Comparison of ENCODE assay signal across 38 cellular contexts in genomic region chr2:45647986-45648520, GRCh38. TPM values are rescaled to one million over a fixed set of nuclear protein-coding genes. Genes with fewer than 3 reads are reported as not detected.
DNase-seq lines count a peak whose midpoint lies in the region; ATAC-seq, FAIRE-seq and TF ChIP-seq lines count a peak whose summit lies in the region.
"Had no signal": no experiment of that assay in that cellular context is flagged by ENCODE, and none has a peak within 500 bp of the region (broad histone marks: within the 10 kb centered on the region; RNA-seq: fewer than 3 reads in every experiment).

No MANE protein-coding gene starts in this region.

- H4K8ac ChIP-seq in mesenchymal stem cell (ENCODE audit: low read length) = no peak overlapping the region

- peaks cover 0 to 25% of the 10 kb centered on the region in 2 experiments; a peak in 3 of 5 replicates for H3K27me3 ChIP-seq in HepG2 (ENCODE audit: control insufficient read depth in 1 of 2, insufficient read depth in 2 of 2, low read length in 2 of 2)
- H3K27me3 ChIP-seq in right lobe of liver = no peaks in the 10 kb centered on the region
- H3K27me3 ChIP-seq in mesenchymal stem cell (ENCODE audit: control insufficient read depth in 1 of 2, insufficient read depth in 1 of 2, low read length in 2 of 2) = peaks cover 2 to 3% of the 10 kb centered on the region in 2 experiments
- H3K27me3 ChIP-seq: ovary, suprapubic skin had no signal

- no peak overlapping the region for H3K14ac ChIP-seq in mesenchymal stem cell (ENCODE audit: low read length in 2 of 2)

- H2BK5ac ChIP-seq in mesenchymal stem cell (ENCODE audit: low read depth, low read length, poor library complexity, severe bottlenecking) = no peak overlapping the region

- H3K36me3 Mint-ChIP-seq in central memory CD8-positive, alpha-beta T cell (ENCODE audit: insufficient read depth) = peaks cover 19% of the 10 kb centered on the region
- H3K36me3 Mint-ChIP-seq in type B pancreatic cell = no peaks in the 10 kb centered on the region
- H3K36me3 Mint-ChIP-seq in activated T-cell treated with anti-CD3 and anti-CD28 coated beads, Interleukin-2, amount 50 U/mL, for 24 hours (ENCODE audit: low read depth) = peaks cover 14% of the 10 kb centered on the region
- H3K36me3 Mint-ChIP-seq: activated naive CD8-positive, alpha-beta T cell had no signal

- H2AFZ ChIP-seq in HepG2 (ENCODE audit: low read length) (no peak overlapping the region), mesenchymal stem cell (ENCODE audit: low read depth, low read length) (no peak overlapping the region)

- DNase-seq in HepG2 (ENCODE audit: low spot score) (no peak), right lobe of liver (no peak), mesenchymal stem cell (peak; percentile 8), type B pancreatic cell (ENCODE audit: extremely low spot score, unreplicated experiment) (no peak), LoVo (ENCODE audit: low spot score) (no peak), DMS53 (lab: John Stamatoyannopoulos, UW) (no peak)
- no peak for DNase-seq in central memory CD8-positive, alpha-beta T cell (ENCODE audit: low spot score in 2 of 2)
- DNase-seq in activated T-cell treated with anti-CD3 and anti-CD28 coated beads, Interleukin-2, amount 50 U/mL, for 24 hours = no peak
- DNase-seq: 8988T; activated CD4-positive, alpha-beta T cell treated with anti-CD3 and anti-CD28 coated beads, Interleukin-2, amount 10 ng/mL, durations not matched to agents 24 days and 14 days; activated CD8-positive, alpha-beta memory T cell treated with anti-CD3 and anti-CD28 coated beads for 24 hours; activated effector memory CD4-positive, alpha-beta T cell treated with anti-CD3 and anti-CD28 coated beads, Interleukin-2, amount 50 U/mL, for 16 hours; aorta; CD8-positive, alpha-beta T cell; DMS 273 treated with DMSO at 0.1 percent for 48 hours; effector memory CD4-positive, alpha-beta T cell; EL; foreskin melanocyte; heart right ventricle; Kasumi-1; midbrain; NCI-H146; NCI-H226; NCI-H748 treated with DMSO at 0.1 percent for 48 hours; nephron progenitor cell; ovary; SIG-M5; stimulated activated naive CD4-positive, alpha-beta T cell; T-helper 9 cell had no signal

- H3K79me1 ChIP-seq in mesenchymal stem cell (replicated peaks; ENCODE audit: low read length, poor library complexity, severe bottlenecking) = peaks cover 10% of the 10 kb centered on the region

- in situ Hi-C loops in HepG2 (cut with HindIII; ENCODE audit: extremely low pct_ligation_motif_present, low pct_unique_long_range_greater_than_20kb) = loop anchor here (5.0 kb wide), 2 partner anchors 129 to 289 kb away; no protein-coding TSS in a partner anchor

- H4K20me1 ChIP-seq in HepG2 (ENCODE audit: insufficient read depth, low read length) = no peaks in the 10 kb centered on the region

- TF ChIP-seq CTCF in HepG2 (CRISPR knock-in tag; IDR thresholded peaks at IDR 0.05) = no peak
- TF ChIP-seq CTCF in right lobe of liver (IDR thresholded peaks at IDR 0.05) = no peak
- TF ChIP-seq CTCF in type B pancreatic cell (conservative IDR thresholded peaks at IDR 0.05) = no peak

- H3K4me1 Mint-ChIP-seq in central memory CD8-positive, alpha-beta T cell = peaks cover 26% of the 10 kb centered on the region
- H3K4me1 Mint-ChIP-seq in type B pancreatic cell (ENCODE audit: unreplicated experiment) = peaks cover 19% of the 10 kb centered on the region
- H3K4me1 Mint-ChIP-seq in activated T-cell treated with anti-CD3 and anti-CD28 coated beads, Interleukin-2, amount 50 U/mL, for 24 hours (ENCODE audit: low read depth) = peaks cover 30% of the 10 kb centered on the region

- intact Hi-C loops in HepG2 (cut with micrococcal nuclease; ENCODE audit: unreplicated experiment) = loop anchor here (1.0 kb wide), 1 partner anchor 130 kb away; no protein-coding TSS in a partner anchor
- intact Hi-C loops in right lobe of liver (cut with DNase I) = loop anchor here in 1 of 2 donors (10.0 kb wide), 1 partner anchor 127 kb away; no protein-coding TSS in a partner anchor

- H2BK120ac ChIP-seq in mesenchymal stem cell (ENCODE audit: low read depth, low read length) = no peak overlapping the region

- H3K4me3 Mint-ChIP-seq in central memory CD8-positive, alpha-beta T cell = no peak overlapping the region
- H3K4me3 Mint-ChIP-seq in type B pancreatic cell = peak overlapping the region; percentile 68
- H3K4me3 Mint-ChIP-seq in activated T-cell treated with anti-CD3 and anti-CD28 coated beads, Interleukin-2, amount 50 U/mL, for 24 hours = no peak overlapping the region
- H3K4me3 Mint-ChIP-seq: activated CD4-positive, alpha-beta T cell treated with anti-CD3 and anti-CD28 coated beads, Interleukin-2, amount 10 ng/mL, durations not matched to agents 24 days and 14 days; activated naive CD8-positive, alpha-beta T cell; CD8-positive, alpha-beta T cell; nephron progenitor cell had no signal

- TF ChIP-seq RAD21 in HepG2 (CRISPR knock-in tag; IDR thresholded peaks at IDR 0.05) = no peak

- no peak overlapping the region for H2BK15ac ChIP-seq in mesenchymal stem cell (ENCODE audit: low read depth, poor library complexity, severe bottlenecking)

- no peak overlapping the region for H3K18ac ChIP-seq in mesenchymal stem cell (ENCODE audit: low read depth in 1 of 2, low read length in 2 of 2)

- H3K23ac ChIP-seq in mesenchymal stem cell (ENCODE audit: low read length in 2 of 2) = no peak overlapping the region

- BruUV-seq in HepG2 (replicated peaks; lab: Mats Ljungman, UMichigan) = no TSS peak

- no peak overlapping the region for H3K4me2 ChIP-seq in HepG2 (ENCODE audit: low read depth, low read length)
- no peak overlapping the region for H3K4me2 ChIP-seq in mesenchymal stem cell (ENCODE audit: low read length, poor library complexity, severe bottlenecking)

- H3K27ac Mint-ChIP-seq in central memory CD8-positive, alpha-beta T cell (ENCODE audit: low read depth) = peak overlapping the region; percentile 52
- no peak overlapping the region for H3K27ac Mint-ChIP-seq in type B pancreatic cell
- H3K27ac Mint-ChIP-seq in activated T-cell treated with anti-CD3 and anti-CD28 coated beads, Interleukin-2, amount 50 U/mL, for 24 hours = no peak overlapping the region
- H3K27ac Mint-ChIP-seq: activated CD4-positive, alpha-beta T cell treated with anti-CD3 and anti-CD28 coated beads, Interleukin-2, amount 10 ng/mL, durations not matched to agents 24 days and 14 days; CD8-positive, alpha-beta T cell; nephron progenitor cell had no signal

- H4K91ac ChIP-seq in mesenchymal stem cell (ENCODE audit: low read length) = no peak overlapping the region

- H3K4me1 ChIP-seq in HepG2 (ENCODE audit: insufficient read depth, low read length) (peaks cover 39% of the 10 kb centered on the region), right lobe of liver (peaks cover 0 to 26% (median 5%) of the 10 kb centered on the region in 4 donors), mesenchymal stem cell (ENCODE audit: control insufficient read depth, insufficient read depth, low read depth, low read length) (peaks cover 18% of the 10 kb centered on the region)

- no peak overlapping the region for H2AK5ac ChIP-seq in mesenchymal stem cell (ENCODE audit: low read length, severe bottlenecking)

- TF ChIP-seq POLR2A in HepG2 (IDR thresholded peaks at IDR 0.05; ENCODE audit: insufficient read depth in 1 of 2, low read depth in 2 of 2, low read length in 2 of 2) (no peak), right lobe of liver (IDR thresholded peaks at IDR 0.05) (no peak)

- CTCF ChIA-PET in HepG2 (lab: Yijun Ruan, JAX; ENCODE audit: low intra/inter-chr PET ratio, low total read pairs) = no interaction called here

- H3K36me3 ChIP-seq in HepG2 (replicated peaks in 1 of 2; ENCODE audit: control insufficient read depth in 1 of 2, insufficient read depth in 2 of 2, low read length in 2 of 2) = no peaks in the 10 kb centered on the region
- H3K36me3 ChIP-seq in right lobe of liver = no peaks in the 10 kb centered on the region
- no peaks in the 10 kb centered on the region for H3K36me3 ChIP-seq in mesenchymal stem cell (ENCODE audit: control insufficient read depth in 1 of 2, insufficient read depth in 2 of 2, low read depth in 1 of 2, low read length in 2 of 2)
- H3K36me3 ChIP-seq: cardiac muscle cell, HAP-1, heart right ventricle, ovary, suprapubic skin had no signal

- H3K9me3 ChIP-seq in HepG2 (ENCODE audit: low read length) (no peaks in the 10 kb centered on the region), right lobe of liver (no peaks in the 10 kb centered on the region), mesenchymal stem cell (ENCODE audit: control insufficient read depth, low read length) (no peaks in the 10 kb centered on the region)
- H3K9me3 ChIP-seq: HAP-1, heart right ventricle, ovary, suprapubic skin had no signal

- H3K9ac ChIP-seq in HepG2 (ENCODE audit: insufficient read depth, low read depth, low read length) = no peak overlapping the region
- H3K9ac ChIP-seq in mesenchymal stem cell (ENCODE audit: low read length) = no peak overlapping the region

- no peak overlapping the region for H3K4ac ChIP-seq in mesenchymal stem cell (ENCODE audit: low read depth in 1 of 2, low read length in 2 of 2)

- ATAC-seq in HepG2 (no peak), right lobe of liver (no peak)
- ATAC-seq in central memory CD8-positive, alpha-beta T cell (replicated peaks; ENCODE audit: extremely low read depth, poor library complexity, severe bottlenecking) = no peak
- ATAC-seq: CD8-positive, alpha-beta T cell; GM12878; heart right ventricle had no signal

- WGBS in HepG2 (ENCODE audit: low lambda C conversion rate) = 70% methylated on average over 3 of the region's 3 CpGs
- 89% methylated on average over 3 of the region's 3 CpGs for WGBS in right lobe of liver (ENCODE audit: insufficient coverage, low coverage, low lambda C conversion rate, missing lambda C conversion rate)
- 96% methylated on average over 2 of the region's 3 CpGs for WGBS in mesenchymal stem cell

- H2BK12ac ChIP-seq in mesenchymal stem cell (ENCODE audit: low read length in 2 of 2) = no peak overlapping the region

- no peak for FAIRE-seq in HepG2 (lab: Jason Lieb, UNC)
- FAIRE-seq: GM12878, keratinocyte had no signal

- no peak for TF ChIP-seq EP300 in HepG2 (IDR thresholded peaks at IDR 0.05; ENCODE audit: low read depth in 2 of 2, low read length in 2 of 2)
- TF ChIP-seq EP300 in HepG2 (CRISPR knock-in tag; IDR thresholded peaks at IDR 0.05; ENCODE audit: borderline replicate concordance) = no peak

- peaks cover 10% of the 10 kb centered on the region for H3K27me3 Mint-ChIP-seq in central memory CD8-positive, alpha-beta T cell
- H3K27me3 Mint-ChIP-seq in type B pancreatic cell = peaks cover 38% of the 10 kb centered on the region
- peaks cover 23% of the 10 kb centered on the region for H3K27me3 Mint-ChIP-seq in activated T-cell treated with anti-CD3 and anti-CD28 coated beads, Interleukin-2, amount 50 U/mL, for 24 hours

- H3K9me3 Mint-ChIP-seq in central memory CD8-positive, alpha-beta T cell = no peaks in the 10 kb centered on the region
- H3K9me3 Mint-ChIP-seq in type B pancreatic cell = no peaks in the 10 kb centered on the region
- no peaks in the 10 kb centered on the region for H3K9me3 Mint-ChIP-seq in activated T-cell treated with anti-CD3 and anti-CD28 coated beads, Interleukin-2, amount 50 U/mL, for 24 hours
- H3K9me3 Mint-ChIP-seq: activated CD4-positive, alpha-beta T cell treated with anti-CD3 and anti-CD28 coated beads, Interleukin-2, amount 10 ng/mL, durations not matched to agents 24 days and 14 days; CD8-positive, alpha-beta T cell; nephron progenitor cell had no signal

- H3K79me2 ChIP-seq in HepG2 (ENCODE audit: insufficient read depth, low read length) = no peaks in the 10 kb centered on the region

- no peak overlapping the region for H3K4me3 ChIP-seq in HepG2 (replicated peaks in 1 of 3; ENCODE audit: insufficient read depth in 1 of 3, low read depth in 2 of 3, low read length in 3 of 3)
- H3K4me3 ChIP-seq in right lobe of liver = no peak overlapping the region
- H3K4me3 ChIP-seq in mesenchymal stem cell (ENCODE audit: insufficient read depth in 1 of 2, low read depth in 1 of 2, low read length in 2 of 2) = no peak overlapping the region
- H3K4me3 ChIP-seq: cardiac muscle cell, coronary artery, GM12878, HAP-1, ovary, skin epidermis, suprapubic skin had no signal

- H3K27ac ChIP-seq in HepG2 (ENCODE audit: extremely low read length, insufficient read depth, low read length) = no peak overlapping the region
- H3K27ac ChIP-seq in right lobe of liver = no peak overlapping the region
- no peak overlapping the region for H3K27ac ChIP-seq in mesenchymal stem cell (ENCODE audit: low read length, poor library complexity, severe bottlenecking)
- H3K27ac ChIP-seq: cardiac muscle cell, coronary artery, epithelial cell of prostate, heart right ventricle, ovary, skin epidermis, suprapubic skin had no signal

- POLR2A ChIA-PET in HepG2 (lab: Yijun Ruan, JAX) = no interaction called here

RNA-seq across cellular contexts. Expression of gene PRKCE, which starts 3.4 kb away (rescaled TPM):
- total RNA-seq in HepG2 (2016; rRNA removed; fragmentation: Illumina TruSeq; extraction: Trizol) = 3.9 and 4.0 TPM in 2 replicates
- total RNA-seq in HepG2 (2016; cell fraction: cytosol; rRNA removed; fragmentation: Illumina TruSeq; extraction: Trizol; ENCODE audit: low read depth) = 5.8 and 6.3 TPM in 2 replicates
- total RNA-seq in HepG2 (2016; cell fraction: insoluble cytoplasmic fraction; rRNA removed; fragmentation: Illumina TruSeq; extraction: Trizol) = 2.5 and 3.7 TPM in 2 replicates
- total RNA-seq in HepG2 (2016; cell fraction: membrane; rRNA removed; fragmentation: Illumina TruSeq; extraction: Trizol) = 2.8 and 4.3 TPM in 2 replicates
- 9.8 and 10.1 TPM in 2 replicates for total RNA-seq in HepG2 (2016; cell fraction: nucleus; rRNA removed; fragmentation: Illumina TruSeq; extraction: Trizol)
- 1.0 and 1.6 TPM in 2 replicates for polyA plus RNA-seq in HepG2 (2011; rRNA removed)
- polyA plus RNA-seq in HepG2 (2011; cell fraction: cytosol; rRNA removed) = 0.99 and 1.2 TPM in 2 replicates
- 2.2 and 2.6 TPM in 2 replicates for polyA plus RNA-seq in HepG2 (2011; cell fraction: nucleus; rRNA removed)
- polyA plus RNA-seq in HepG2 (2012) = 0.34 and 0.72 TPM in 2 replicates
- 1.2 and 1.6 TPM in 2 replicates for polyA plus RNA-seq in HepG2 (2016; cell fraction: cytosol; fragmentation: Illumina TruSeq; extraction: Trizol; ENCODE audit: low read depth)
- 2.3 and 2.6 TPM in 2 replicates for polyA plus RNA-seq in HepG2 (2016; cell fraction: insoluble cytoplasmic fraction; fragmentation: Illumina TruSeq; extraction: Trizol; ENCODE audit: low read depth)
- 1.1 and 1.8 TPM in 2 replicates for polyA plus RNA-seq in HepG2 (2016; cell fraction: membrane; fragmentation: Illumina TruSeq; extraction: Trizol; ENCODE audit: low read depth)
- polyA plus RNA-seq in HepG2 (2016; cell fraction: nucleus; fragmentation: Illumina TruSeq; extraction: Trizol; ENCODE audit: insufficient read depth, low read depth) = 3.1 and 4.0 TPM in 2 replicates
- polyA minus RNA-seq in HepG2 (2011; rRNA and poly(A)+ RNA removed; ENCODE audit: low replicate concordance) = 5.2 and 64.1 TPM in 2 replicates
- polyA minus RNA-seq in HepG2 (2011; cell fraction: cytosol; rRNA and poly(A)+ RNA removed) = 3.1 and 3.9 TPM in 2 replicates
- 16.6 and 18.0 TPM in 2 replicates for polyA minus RNA-seq in HepG2 (2011; cell fraction: nucleus; rRNA and poly(A)+ RNA removed)
- 10 to 100 TPM in 4 of 6 experiments, 1 to 10 TPM in 2; 5.2 to 18.8 (median 11.0) TPM for total RNA-seq in right lobe of liver
- 10.6 TPM for polyA plus RNA-seq in mesenchymal stem cell (2013, experiment 1 of 2)
- 11.5 TPM for polyA plus RNA-seq in mesenchymal stem cell (2013, experiment 2 of 2)
- total RNA-seq in type B pancreatic cell (ENCODE audit: low replicate concordance) = 9.5 and 21.2 TPM in 2 replicates

RNA-seq across cellular contexts. Expression of gene SRBD1, which starts 37.0 kb away (rescaled TPM):
- total RNA-seq in HepG2 (2016; rRNA removed; fragmentation: Illumina TruSeq; extraction: Trizol) (23.9 and 32.8 TPM in 2 replicates), right lobe of liver (10 to 100 TPM in 2 of 6 experiments, 1 to 10 TPM in 4; 7.4 to 14.1 (median 9.4) TPM), type B pancreatic cell (ENCODE audit: low replicate concordance) (10.7 and 19.3 TPM in 2 replicates)
- 158 and 179 TPM in 2 replicates for total RNA-seq in HepG2 (2016; cell fraction: cytosol; rRNA removed; fragmentation: Illumina TruSeq; extraction: Trizol; ENCODE audit: low read depth)
- 23.3 and 31.4 TPM in 2 replicates for total RNA-seq in HepG2 (2016; cell fraction: insoluble cytoplasmic fraction; rRNA removed; fragmentation: Illumina TruSeq; extraction: Trizol)
- total RNA-seq in HepG2 (2016; cell fraction: membrane; rRNA removed; fragmentation: Illumina TruSeq; extraction: Trizol) = 33.1 and 41.7 TPM in 2 replicates
- total RNA-seq in HepG2 (2016; cell fraction: nucleus; rRNA removed; fragmentation: Illumina TruSeq; extraction: Trizol) = 28.9 and 30.3 TPM in 2 replicates
- 2.4 and 3.2 TPM in 2 replicates for polyA plus RNA-seq in HepG2 (2011; rRNA removed)
- 1.2 and 2.1 TPM in 2 replicates for polyA plus RNA-seq in HepG2 (2011; cell fraction: cytosol; rRNA removed)
- polyA plus RNA-seq in HepG2 (2011; cell fraction: nucleus; rRNA removed) = 2.0 and 2.2 TPM in 2 replicates
- 4.9 and 9.3 TPM in 2 replicates for polyA plus RNA-seq in HepG2 (2012)
- polyA plus RNA-seq in HepG2 (2016; cell fraction: cytosol; fragmentation: Illumina TruSeq; extraction: Trizol; ENCODE audit: low read depth) = 0.74 and 0.81 TPM in 2 replicates
- 21.2 and 22.7 TPM in 2 replicates for polyA plus RNA-seq in HepG2 (2016; cell fraction: insoluble cytoplasmic fraction; fragmentation: Illumina TruSeq; extraction: Trizol; ENCODE audit: low read depth)
- 2.0 and 2.8 TPM in 2 replicates for polyA plus RNA-seq in HepG2 (2016; cell fraction: membrane; fragmentation: Illumina TruSeq; extraction: Trizol; ENCODE audit: low read depth)
- 10.9 and 12.6 TPM in 2 replicates for polyA plus RNA-seq in HepG2 (2016; cell fraction: nucleus; fragmentation: Illumina TruSeq; extraction: Trizol; ENCODE audit: insufficient read depth, low read depth)
- polyA minus RNA-seq in HepG2 (2011; rRNA and poly(A)+ RNA removed; ENCODE audit: low replicate concordance) = 12.6 and 17.5 TPM in 2 replicates
- 15.2 and 15.9 TPM in 2 replicates for polyA minus RNA-seq in HepG2 (2011; cell fraction: cytosol; rRNA and poly(A)+ RNA removed)
- polyA minus RNA-seq in HepG2 (2011; cell fraction: nucleus; rRNA and poly(A)+ RNA removed) = 34.7 and 40.3 TPM in 2 replicates
- polyA plus RNA-seq in mesenchymal stem cell (2013, experiment 1 of 2) = 7.5 TPM
- polyA plus RNA-seq in mesenchymal stem cell (2013, experiment 2 of 2) = 7.7 TPM
